In the genomic region with DNA sequence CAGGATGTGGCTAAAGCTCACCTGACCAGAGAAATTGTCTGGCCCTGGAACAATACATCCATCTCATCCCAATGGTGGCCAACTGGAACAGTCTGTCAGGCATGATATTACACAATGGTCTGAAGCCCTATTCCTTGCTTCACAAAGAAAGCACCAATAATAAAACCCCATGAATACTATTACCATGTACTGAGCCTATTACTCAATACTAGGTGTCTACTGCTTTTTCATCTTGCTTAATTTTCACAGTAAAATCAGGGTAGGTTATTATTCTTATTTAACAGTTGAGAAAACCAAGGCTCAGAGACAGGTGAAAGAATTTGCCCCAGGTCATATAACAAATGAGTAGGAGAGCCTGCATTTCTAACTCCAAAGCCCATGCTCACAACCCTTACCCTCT, we compare ENCODE assay signal across 16 cellular contexts.
"Had no signal": no experiment of that assay in that cellular context is flagged by ENCODE, and none has a peak within 500 bp of the region (broad histone marks: within the 10 kb centered on the region; RNA-seq: fewer than 3 reads in every experiment).

No MANE protein-coding gene starts in this region.

- H3K27me3 ChIP-seq: neutrophil had no signal

- H3K4me3 Mint-ChIP-seq: immature natural killer cell; naive thymus-derived CD8-positive, alpha-beta T cell; type B pancreatic cell had no signal

- DNase-seq: effector memory CD4-positive, alpha-beta T cell; foreskin fibroblast; immature natural killer cell; mucosa of descending colon; naive thymus-derived CD8-positive, alpha-beta T cell; psoas muscle; stimulated activated CD4-positive, alpha-beta T cell treated with anti-CD3 and anti-CD28 coated beads, Interleukin-12 subunit alpha, Interleukin-12 subunit beta, amount 100 ng/mL, for 4 hours; stimulated activated naive CD4-positive, alpha-beta T cell; stomach; substantia nigra had no signal

- H3K36me3 Mint-ChIP-seq: immature natural killer cell; naive thymus-derived CD8-positive, alpha-beta T cell; type B pancreatic cell had no signal

- H3K4me3 ChIP-seq: esophagus muscularis mucosa, gastroesophageal sphincter, mucosa of descending colon, psoas muscle, skin epidermis, stomach, thoracic aorta had no signal

- H3K4me1 ChIP-seq: esophagus muscularis mucosa, gastroesophageal sphincter, psoas muscle, stomach had no signal

- H3K36me3 ChIP-seq: esophagus muscularis mucosa, gastroesophageal sphincter, neutrophil, stomach, thoracic aorta had no signal

- H3K9me3 Mint-ChIP-seq: immature natural killer cell; naive thymus-derived CD8-positive, alpha-beta T cell; type B pancreatic cell had no signal

- H3K27ac Mint-ChIP-seq: immature natural killer cell; naive thymus-derived CD8-positive, alpha-beta T cell; type B pancreatic cell had no signal

- H3K27ac ChIP-seq: esophagus muscularis mucosa, gastroesophageal sphincter, neutrophil, psoas muscle, skin epidermis, stomach, thoracic aorta had no signal

- H3K9me3 ChIP-seq: esophagus muscularis mucosa, gastroesophageal sphincter, mucosa of descending colon, neutrophil, psoas muscle, stomach, thoracic aorta had no signal

- H3K4me1 Mint-ChIP-seq: immature natural killer cell; naive thymus-derived CD8-positive, alpha-beta T cell had no signal
